Comparison of ENCODE assay signal across 20 cellular contexts in genomic region chr12:25755681-25756260, GRCh38.
DNase-seq lines count a peak whose midpoint lies in the region; ATAC-seq and TF ChIP-seq lines count a peak whose summit lies in the region.
"Had no signal": no experiment of that assay in that cellular context is flagged by ENCODE, and none has a peak within 500 bp of the region (broad histone marks: within the 10 kb centered on the region; RNA-seq: fewer than 3 reads in every experiment).

No MANE protein-coding gene starts in this region.

- H3K9me3 Mint-ChIP-seq in progenitor cell of endocrine pancreas (ENCODE audit: low read depth) = no peaks in the 10 kb centered on the region
- H3K9me3 Mint-ChIP-seq: H9, IgD-negative memory B cell had no signal

- ATAC-seq in GM21723 (IDR thresholded peaks at IDR 0.05; ENCODE audit: unreplicated experiment) = no peak

- DNase-seq in DMS53 (lab: John Stamatoyannopoulos, UW) (peak; percentile 70), DMS53 treated with DMSO at 0.1 percent for 48 hours (lab: John Stamatoyannopoulos, UW; ENCODE audit: unreplicated experiment) (no peak), amniotic epithelial cell (ENCODE audit: low read depth) (peak; percentile 67), fibroblast of pulmonary artery (ENCODE audit: low read depth) (peak; percentile 22), progenitor cell of endocrine pancreas (ENCODE audit: low spot score, unreplicated experiment) (no peak), GOT3 (lab: John Stamatoyannopoulos, UW) (no peak), cortex of kidney (lab: John Stamatoyannopoulos, UW) (no peak)
- DNase-seq: AML-193, DND-41, H9, Karpas-422, NCI-H1048, NCI-H1436, NCI-H1930, NCI-H2171, NCI-H774, PC-9, SJCRH30 had no signal

- no peaks in the 10 kb centered on the region for H3K27me3 Mint-ChIP-seq in progenitor cell of endocrine pancreas

- no peaks in the 10 kb centered on the region for H3K36me3 Mint-ChIP-seq in progenitor cell of endocrine pancreas (ENCODE audit: insufficient read depth)
- H3K36me3 Mint-ChIP-seq: IgD-negative memory B cell had no signal

- no peak overlapping the region for H3K4me3 ChIP-seq in fibroblast of pulmonary artery (replicated peaks; ENCODE audit: low read depth, low read length)
- H3K4me3 ChIP-seq: PC-9, SJCRH30 had no signal

- H3K4me3 Mint-ChIP-seq in progenitor cell of endocrine pancreas (ENCODE audit: low read depth) = no peak overlapping the region
- H3K4me3 Mint-ChIP-seq: H9, IgD-negative memory B cell had no signal

- H3K4me1 Mint-ChIP-seq in progenitor cell of endocrine pancreas (ENCODE audit: low read depth) = peaks cover 23% of the 10 kb centered on the region
- H3K4me1 Mint-ChIP-seq: IgD-negative memory B cell had no signal

- TF ChIP-seq CTCF in fibroblast of pulmonary artery (IDR thresholded peaks at IDR 0.05; ENCODE audit: low read length, missing control alignments) = no peak
- TF ChIP-seq CTCF in progenitor cell of endocrine pancreas (IDR thresholded peaks at IDR 0.05; ENCODE audit: unreplicated experiment) = no peak

- peak overlapping the region; percentile 17 for H3K27ac Mint-ChIP-seq in progenitor cell of endocrine pancreas
- H3K27ac Mint-ChIP-seq: IgD-negative memory B cell had no signal

Comparison
In these comparisons a context has a peak if more than half of its experiments do, and no peak if none do; other contexts are left out.
1. DNase-seq: peak in DMS53 (single experiment), amniotic epithelial cell (single experiment) and fibroblast of pulmonary artery (single experiment); none in DMS53 treated with DMSO at 0.1 percent for 48 hours (single experiment), progenitor cell of endocrine pancreas (single experiment), GOT3 (single experiment) and cortex of kidney (single experiment).